8 cellular contexts compared by ENCODE assay signal in genomic region chr17:21039839-21040575, GRCh38. TPM values are rescaled to one million over a fixed set of nuclear protein-coding genes. Genes with fewer than 3 reads are reported as not detected.
A peak's percentile ranks its signal among the peaks of the same experiment; 100 is the strongest.
DNase-seq lines count a peak whose midpoint lies in the region; ATAC-seq and TF ChIP-seq lines count a peak whose summit lies in the region.

No MANE protein-coding gene starts in this region.

- H3K9me3 ChIP-seq in NT2/D1 (ENCODE audit: insufficient read depth, low read length): no peaks in the 10 kb centered on the region
- no peaks in the 10 kb centered on the region for H3K9me3 ChIP-seq in iPS-18c (ENCODE audit: control insufficient read depth, insufficient read depth, low read length)

- H4K20me1 ChIP-seq in GM23338 (replicated peaks; ENCODE audit: insufficient read depth): peaks cover 48% of the 10 kb centered on the region

- DNase-seq in AG09319 (ENCODE audit: extremely low read depth, low read depth) (no peak), GM23338 (ENCODE audit: low spot score) (peak; percentile 67), NT2/D1 (ENCODE audit: low read depth, low spot score) (no peak), HuH-7.5 (ENCODE audit: low spot score) (no peak)
- peak; percentile 36 to 40 for DNase-seq in stimulated activated CD4-positive, alpha-beta T cell treated with anti-CD3 and anti-CD28 coated beads, Interleukin-2, amount 100 ng/mL, for 24 hours

- H2AFZ ChIP-seq in GM23338: no peak overlapping the region

- TF ChIP-seq CTCF in AG09319 (IDR thresholded peaks at IDR 0.05; ENCODE audit: low read depth, low read length): peak; percentile 33
- peak; percentile 57 to 60 for TF ChIP-seq CTCF in GM23338 (conservative IDR thresholded peaks at IDR 0.05; ENCODE audit: low read depth in 2 of 2)

- H3K36me3 ChIP-seq in GM23338 (ENCODE audit: insufficient read depth) (peaks cover 15% of the 10 kb centered on the region), NT2/D1 (ENCODE audit: insufficient read depth, insufficient read length, low read length) (peaks cover 34% of the 10 kb centered on the region)

- no peaks in the 10 kb centered on the region for H3K9me2 ChIP-seq in GM23338 (ENCODE audit: insufficient read depth)

- peaks cover 7% of the 10 kb centered on the region; the same call in 1 of the 2 replicates for H3F3A ChIP-seq in GM23338 (replicated peaks; ENCODE audit: low read depth)

- ATAC-seq in GM23338 (peak; percentile 2; the same call in 1 of the 3 replicates), HG02852 (IDR thresholded peaks at IDR 0.05; ENCODE audit: unreplicated experiment) (no peak)

- H3K27ac ChIP-seq in GM23338 (ENCODE audit: low read depth): 0 out of 2 replicates have a peak overlapping the region, but pooled peaks have one; percentile 27

- H3K27me3 ChIP-seq in GM23338 (ENCODE audit: insufficient read depth) (no peaks in the 10 kb centered on the region), NT2/D1 (ENCODE audit: insufficient read depth, insufficient read length) (no peaks in the 10 kb centered on the region)

- peak overlapping the region; percentile 96 for H3K4me2 ChIP-seq in GM23338

- peak overlapping the region; percentile 98 for H3K4me3 ChIP-seq in GM23338
- H3K4me3 ChIP-seq in NT2/D1 (ENCODE audit: insufficient read length, low read depth): peak overlapping the region; percentile 67
- peak overlapping the region; percentile 99; the same call in 1 of the 2 replicates for H3K4me3 ChIP-seq in iPS-18c (ENCODE audit: insufficient read depth, low read depth, low read length)

- peaks cover 22% of the 10 kb centered on the region for H3K27me3 Mint-ChIP-seq in GM23338 (ENCODE audit: insufficient read depth, low read depth, poor library complexity)
- no peaks in the 10 kb centered on the region for H3K27me3 Mint-ChIP-seq in activated naive CD4-positive, alpha-beta T cell treated with anti-CD3 and anti-CD28 coated beads, Interleukin-2, amount 50 U/mL, for 24 hours

- peaks cover 41% of the 10 kb centered on the region for H3K4me1 Mint-ChIP-seq in GM23338
- H3K4me1 Mint-ChIP-seq in activated naive CD4-positive, alpha-beta T cell treated with anti-CD3 and anti-CD28 coated beads, Interleukin-2, amount 50 U/mL, for 24 hours: peaks cover 58% of the 10 kb centered on the region

- H3K27ac Mint-ChIP-seq in GM23338: peak overlapping the region; percentile 99
- peak overlapping the region; percentile 44 for H3K27ac Mint-ChIP-seq in activated naive CD4-positive, alpha-beta T cell treated with anti-CD3 and anti-CD28 coated beads, Interleukin-2, amount 50 U/mL, for 24 hours

- H3K9ac ChIP-seq in NT2/D1 (ENCODE audit: insufficient read length, low read depth): peak overlapping the region; percentile 67

- H3K36me3 Mint-ChIP-seq in GM23338 (ENCODE audit: low read depth): peaks cover 50% of the 10 kb centered on the region
- H3K36me3 Mint-ChIP-seq in activated naive CD4-positive, alpha-beta T cell treated with anti-CD3 and anti-CD28 coated beads, Interleukin-2, amount 50 U/mL, for 24 hours: no peaks in the 10 kb centered on the region

- peaks cover 51% of the 10 kb centered on the region for H3K4me1 ChIP-seq in GM23338 (ENCODE audit: insufficient read depth)
- peaks cover 4% of the 10 kb centered on the region for H3K4me1 ChIP-seq in NT2/D1 (ENCODE audit: insufficient read depth, insufficient read length)

- H3K4me3 Mint-ChIP-seq in GM23338: peak overlapping the region; percentile 98
- H3K4me3 Mint-ChIP-seq in activated naive CD4-positive, alpha-beta T cell treated with anti-CD3 and anti-CD28 coated beads, Interleukin-2, amount 50 U/mL, for 24 hours: peak overlapping the region; percentile 98

- peaks cover 72% of the 10 kb centered on the region for H3K79me2 ChIP-seq in GM23338 (replicated peaks; ENCODE audit: insufficient read depth)

- H3K9me3 Mint-ChIP-seq in GM23338: peaks cover 2% of the 10 kb centered on the region
- no peaks in the 10 kb centered on the region for H3K9me3 Mint-ChIP-seq in activated naive CD4-positive, alpha-beta T cell treated with anti-CD3 and anti-CD28 coated beads, Interleukin-2, amount 50 U/mL, for 24 hours

TF ChIP-seq in GM23338, 12 proteins besides CTCF, POLR2A, EP300 and RAD21 (continues in another document):
- no peak for TF ChIP-seq ZNF114 (CRISPR knock-in tag; IDR thresholded peaks at IDR 0.05)
- no peak for TF ChIP-seq ZNF462 (CRISPR knock-in tag; IDR thresholded peaks at IDR 0.05)
- no peak for TF ChIP-seq STAT1 (IDR thresholded peaks at IDR 0.05; ENCODE audit: unreplicated experiment)
- TF ChIP-seq ZNF331 (CRISPR knock-in tag; IDR thresholded peaks at IDR 0.05; ENCODE audit: low read depth): no peak
- no peak for TF ChIP-seq EZH2 (IDR thresholded peaks at IDR 0.05; ENCODE audit: low read depth, unreplicated experiment)

RNA-seq across cellular contexts. Expression of gene USP22, which starts 2.8 kb away (rescaled TPM):
- 285 and 296 TPM in 2 replicates for total RNA-seq in GM23338 (2014; rRNA removed; shearing (Covaris generic))
- polyA plus RNA-seq in GM23338 (2016; fragmentation: Nextera tagmentation; extraction: Ambion mirVana): 68.9 and 77.4 TPM in 2 replicates

Comparison
In these comparisons a context has a peak if more than half of its experiments do, and no peak if none do; other contexts are left out.
1. DNase-seq: peak in GM23338 (single experiment) and stimulated activated CD4-positive, alpha-beta T cell treated with anti-CD3 and anti-CD28 coated beads, Interleukin-2, amount 100 ng/mL, for 24 hours (2 of 2); none in AG09319 (single experiment), NT2/D1 (single experiment) and HuH-7.5 (single experiment).
2. Peak in every context shown above with its lines, with median percentiles within 50 percentile points of each other: H3K4me3 ChIP-seq.